8 cellular contexts compared by ENCODE assay signal in the genomic region with DNA sequence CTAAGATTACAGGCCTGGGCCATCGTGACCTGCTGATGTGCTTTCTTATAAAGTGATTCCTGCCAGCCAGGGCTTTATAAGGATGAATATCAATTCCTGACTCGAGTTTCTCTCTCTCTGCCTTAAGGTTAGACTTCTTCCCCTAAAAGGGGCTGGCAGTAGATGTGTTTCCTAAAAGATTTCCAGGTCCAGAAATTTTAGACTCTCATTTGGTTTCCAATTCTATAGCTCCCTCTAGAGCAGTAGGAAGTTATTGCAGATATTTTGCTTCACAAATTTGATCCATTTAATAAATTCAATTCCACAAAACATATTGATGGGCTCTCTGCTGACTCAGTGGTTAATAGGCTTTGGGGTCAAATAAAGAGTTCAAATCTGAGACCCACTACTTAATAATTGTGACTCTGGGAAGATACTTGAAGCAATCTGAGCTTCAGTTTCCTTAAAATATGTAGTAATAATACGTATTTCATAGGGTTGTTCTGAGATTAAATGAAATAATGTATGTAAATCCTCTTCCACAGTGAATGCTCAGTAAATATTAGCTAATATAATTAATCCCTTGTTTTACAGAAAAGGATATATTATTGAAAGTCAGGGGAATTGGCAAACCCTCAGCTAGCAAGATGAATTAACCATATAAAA. TPM values are rescaled to one million over a fixed set of nuclear protein-coding genes. Genes with fewer than 3 reads are reported as not detected.
A peak's percentile ranks its signal among the peaks of the same experiment; 100 is the strongest.
DNase-seq lines count a peak whose midpoint lies in the region; ATAC-seq, FAIRE-seq and TF ChIP-seq lines count a peak whose summit lies in the region.

No MANE protein-coding gene starts in this region.

- H2AFZ ChIP-seq in HCT116 (ENCODE audit: low read depth, low read length, poor library complexity, severe bottlenecking) (no peak overlapping the region), OCI-LY1 (ENCODE audit: low read length) (no peak overlapping the region)

- no peaks in the 10 kb centered on the region for H3K79me2 ChIP-seq in HCT116 (ENCODE audit: insufficient read depth, low read length)
- H3K79me2 ChIP-seq in OCI-LY1 (ENCODE audit: insufficient read depth, low read length), result no peaks in the 10 kb centered on the region

- FAIRE-seq in bronchial epithelial cell (lab: Jason Lieb, UNC), result no peak

- H3K36me3 ChIP-seq in HCT116 (ENCODE audit: control insufficient read depth in 1 of 2, insufficient read depth in 2 of 2, low read length in 2 of 2) (no peaks in the 10 kb centered on the region), OCI-LY1 (ENCODE audit: insufficient read depth, low read length) (no peaks in the 10 kb centered on the region), bronchial epithelial cell (ENCODE audit: control insufficient read depth, insufficient read depth, low read length) (no peaks in the 10 kb centered on the region)

- no peaks in the 10 kb centered on the region for H3F3A ChIP-seq in OCI-LY1 (ENCODE audit: insufficient read depth, low read length)

- TF ChIP-seq POLR2A in HCT116 (IDR thresholded peaks at IDR 0.05; ENCODE audit: borderline replicate concordance, extremely low read depth, insufficient read depth, insufficient read length), result no peak

- CTCF ChIA-PET in HCT116 (lab: Charles Lee), result interaction anchor here (0.9 to 4.0 kb wide), 16 partner anchors 8 to 163 kb away, joined by 3 to 39 read pairs (median 8); a partner anchor contains a TSS

- H3K27me3 ChIP-seq in HCT116 (ENCODE audit: insufficient read depth, low read length), result no peaks in the 10 kb centered on the region
- no peaks in the 10 kb centered on the region for H3K27me3 ChIP-seq in OCI-LY1 (ENCODE audit: insufficient read depth, low read length)
- H3K27me3 ChIP-seq in bronchial epithelial cell (ENCODE audit: control insufficient read depth, insufficient read depth, low read length), result no peaks in the 10 kb centered on the region

- POLR2A ChIA-PET in HCT116 (lab: Charles Lee), result interaction anchor here (2.3 to 3.8 kb wide), 3 partner anchors 11 to 75 kb away, joined by 7 to 28 read pairs (median 11); a partner anchor contains a TSS

- DNase-seq in CD1c-positive myeloid dendritic cell (ENCODE audit: extremely low spot score), result peak; percentile 85
- peak; percentile 62 for DNase-seq in HCT116 (ENCODE audit: low read depth, low spot score)
- peak; percentile 60 for DNase-seq in bronchial epithelial cell (ENCODE audit: low read depth)
- DNase-seq in left lobe of liver (ENCODE audit: low spot score), result no peak
- DNase-seq in stimulated activated CD4-positive, alpha-beta T cell treated with anti-CD3 and anti-CD28 coated beads, Interleukin-1b, Interleukin-23, amount 100 ng/mL, for 48 hours, result no peak
- DNase-seq in substantia nigra (lab: John Stamatoyannopoulos, UW), result no peak

- RAD21 ChIA-PET in HCT116 (lab: Charles Lee; ENCODE audit: low non-redundant PET in 1 of 2, low total read pairs in 2 of 2, uncharacterized antibody in 2 of 2, unreplicated experiment in 2 of 2), result interaction anchor here (1.0 to 4.0 kb wide), 8 partner anchors 10 to 153 kb away, joined by 3 to 16 read pairs (median 4); a partner anchor contains a TSS

- H3K9me2 ChIP-seq in HCT116 (ENCODE audit: insufficient read depth) (no peaks in the 10 kb centered on the region), OCI-LY1 (ENCODE audit: low read depth, low read length) (no peaks in the 10 kb centered on the region)

- ATAC-seq in HCT116 (peak; percentile 46), left lobe of liver (peak; percentile 82), GM21515 (IDR thresholded peaks at IDR 0.05; ENCODE audit: unreplicated experiment) (no peak)

- H3K9me3 ChIP-seq in HCT116 (ENCODE audit: control insufficient read depth in 1 of 2, insufficient read depth in 1 of 2, low read depth in 1 of 2, low read length in 2 of 2) (no peaks in the 10 kb centered on the region), OCI-LY1 (ENCODE audit: low read length) (no peaks in the 10 kb centered on the region)

- intact Hi-C loops in HCT116 (cut with micrococcal nuclease), result loop anchor here (1.0 kb wide), 2 partner anchors 75 to 145 kb away; a partner anchor contains a TSS

- H3K27ac ChIP-seq in HCT116 (ENCODE audit: low read depth, low read length), result no peak overlapping the region
- H3K27ac ChIP-seq in OCI-LY1 (ENCODE audit: low read depth, low read length, poor library complexity, severe bottlenecking), result no peak overlapping the region
- H3K27ac ChIP-seq in substantia nigra (ENCODE audit: low read depth, low read length, poor library complexity, severe bottlenecking), result no peak overlapping the region

- TF ChIP-seq RAD21 in HCT116 (IDR thresholded peaks at IDR 0.05; ENCODE audit: low read depth), result peak; percentile 87

- no peak overlapping the region for H3K4me3 ChIP-seq in HCT116 (replicated peaks in 1 of 2; ENCODE audit: low read depth in 1 of 2, low read length in 2 of 2)
- no peak overlapping the region for H3K4me3 ChIP-seq in OCI-LY1 (ENCODE audit: low read depth, low read length, poor library complexity, severe bottlenecking)
- H3K4me3 ChIP-seq in bronchial epithelial cell (ENCODE audit: low read depth, low read length), result no peak overlapping the region

- BruUV-seq in HCT116 (replicated peaks; lab: Mats Ljungman, UMichigan), result no TSS peak

- H4K20me1 ChIP-seq in HCT116 (ENCODE audit: insufficient read depth) (no peaks in the 10 kb centered on the region), OCI-LY1 (ENCODE audit: insufficient read depth, low read length) (no peaks in the 10 kb centered on the region)

- TF ChIP-seq CTCF in HCT116 (IDR thresholded peaks at IDR 0.05 in 2 of 3, conservative IDR thresholded peaks at IDR 0.05 in 1 of 3; ENCODE audit: borderline replicate concordance in 1 of 3, insufficient read depth in 1 of 3, low read depth in 2 of 3, low read length in 2 of 3) (peak; percentile 58 to 92 (median 78)), OCI-LY1 (IDR thresholded peaks at IDR 0.05; ENCODE audit: low read length) (peak; percentile 88), bronchial epithelial cell (IDR thresholded peaks at IDR 0.05; ENCODE audit: insufficient read depth, low read length, severe bottlenecking) (peak; percentile 43)

- H3K4me1 ChIP-seq in HCT116 (ENCODE audit: control insufficient read depth in 1 of 2, insufficient read depth in 2 of 2, low read length in 2 of 2) (no peaks in the 10 kb centered on the region), OCI-LY1 (ENCODE audit: insufficient read depth, low read length, severe bottlenecking) (peaks cover 22% of the 10 kb centered on the region)

- no peak overlapping the region for H3K4me2 ChIP-seq in HCT116 (ENCODE audit: low read length)
- no peak overlapping the region for H3K4me2 ChIP-seq in OCI-LY1 (ENCODE audit: low read length)

- no peak overlapping the region for H3K9ac ChIP-seq in HCT116 (ENCODE audit: low read length)
- no peak overlapping the region for H3K9ac ChIP-seq in OCI-LY1 (ENCODE audit: low read length)

TF ChIP-seq in HCT116, 20 proteins besides CTCF, POLR2A, EP300 and RAD21:
- TF ChIP-seq, protein P1, sequence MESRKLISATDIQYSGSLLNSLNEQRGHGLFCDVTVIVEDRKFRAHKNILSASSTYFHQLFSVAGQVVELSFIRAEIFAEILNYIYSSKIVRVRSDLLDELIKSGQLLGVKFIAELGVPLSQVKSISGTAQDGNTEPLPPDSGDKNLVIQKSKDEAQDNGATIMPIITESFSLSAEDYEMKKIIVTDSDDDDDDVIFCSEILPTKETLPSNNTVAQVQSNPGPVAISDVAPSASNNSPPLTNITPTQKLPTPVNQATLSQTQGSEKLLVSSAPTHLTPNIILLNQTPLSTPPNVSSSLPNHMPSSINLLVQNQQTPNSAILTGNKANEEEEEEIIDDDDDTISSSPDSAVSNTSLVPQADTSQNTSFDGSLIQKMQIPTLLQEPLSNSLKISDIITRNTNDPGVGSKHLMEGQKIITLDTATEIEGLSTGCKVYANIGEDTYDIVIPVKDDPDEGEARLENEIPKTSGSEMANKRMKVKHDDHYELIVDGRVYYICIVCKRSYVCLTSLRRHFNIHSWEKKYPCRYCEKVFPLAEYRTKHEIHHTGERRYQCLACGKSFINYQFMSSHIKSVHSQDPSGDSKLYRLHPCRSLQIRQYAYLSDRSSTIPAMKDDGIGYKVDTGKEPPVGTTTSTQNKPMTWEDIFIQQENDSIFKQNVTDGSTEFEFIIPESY (IDR thresholded peaks at IDR 0.05; ENCODE audit: extremely low read depth, insufficient replicate concordance, low read length), result no peak

RNA-seq across cellular contexts. Expression of a gene that starts 2.1 kb away (rescaled TPM):
- total RNA-seq in HCT116 (2021; ENCODE audit: unreplicated experiment), result 13.0 TPM
- polyA plus RNA-seq in HCT116 (2012), result 11.3 and 15.9 TPM in 2 replicates
- total RNA-seq in bronchial epithelial cell, result 7.1 and 7.8 TPM in 2 replicates
- 5.2 TPM for total RNA-seq in left lobe of liver

RNA-seq across cellular contexts. Expression of a gene that starts 27.1 kb away (rescaled TPM):
- total RNA-seq in HCT116 (2021; ENCODE audit: unreplicated experiment) (388 TPM), bronchial epithelial cell (681 and 808 TPM in 2 replicates), left lobe of liver (809 TPM)
- polyA plus RNA-seq in HCT116 (2012), result 668 and 788 TPM in 2 replicates

RNA-seq across cellular contexts. Expression of a gene that starts 27.3 kb away (rescaled TPM):
- total RNA-seq in HCT116 (2021; ENCODE audit: unreplicated experiment) (1.2 TPM), bronchial epithelial cell (0.13 TPM in 1 of 2 replicates, not detected in the other), left lobe of liver (0.58 TPM)
- polyA plus RNA-seq in HCT116 (2012), result 0.31 and 0.38 TPM in 2 replicates

Comparison
In these comparisons a context has a peak if more than half of its experiments do, and no peak if none do; other contexts are left out.
1. DNase-seq: peak in CD1c-positive myeloid dendritic cell (single experiment), HCT116 (single experiment) and bronchial epithelial cell (single experiment); none in left lobe of liver (single experiment), stimulated activated CD4-positive, alpha-beta T cell treated with anti-CD3 and anti-CD28 coated beads, Interleukin-1b, Interleukin-23, amount 100 ng/mL, for 48 hours (single experiment) and substantia nigra (0 of 49).
2. Peak in every context shown above with its lines, with median percentiles within 50 percentile points of each other: CTCF ChIP-seq.